ENCODE assay signal across 1 cellular context in the genomic region with DNA sequence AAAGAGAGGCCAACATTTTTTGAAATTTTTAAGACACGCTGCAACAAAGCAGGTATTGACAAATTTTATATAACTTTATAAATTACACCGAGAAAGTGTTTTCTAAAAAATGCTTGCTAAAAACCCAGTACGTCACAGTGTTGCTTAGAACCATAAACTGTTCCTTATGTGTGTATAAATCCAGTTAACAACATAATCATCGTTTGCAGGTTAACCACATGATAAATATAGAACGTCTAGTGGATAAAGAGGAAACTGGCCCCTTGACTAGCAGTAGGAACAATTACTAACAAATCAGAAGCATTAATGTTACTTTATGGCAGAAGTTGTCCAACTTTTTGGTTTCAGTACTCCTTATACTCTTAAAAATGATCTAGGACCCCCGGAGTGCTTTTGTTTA.
TF ChIP-seq lines count a peak whose summit lies in the region.

No MANE protein-coding gene starts in this region.

TF ChIP-seq in SK-N-SH treated with all-trans-retinoic acid at 6 μM for 48 hours, 23 proteins besides CTCF, POLR2A, EP300 and RAD21 (continued from another document):
- TF ChIP-seq, protein P1, sequence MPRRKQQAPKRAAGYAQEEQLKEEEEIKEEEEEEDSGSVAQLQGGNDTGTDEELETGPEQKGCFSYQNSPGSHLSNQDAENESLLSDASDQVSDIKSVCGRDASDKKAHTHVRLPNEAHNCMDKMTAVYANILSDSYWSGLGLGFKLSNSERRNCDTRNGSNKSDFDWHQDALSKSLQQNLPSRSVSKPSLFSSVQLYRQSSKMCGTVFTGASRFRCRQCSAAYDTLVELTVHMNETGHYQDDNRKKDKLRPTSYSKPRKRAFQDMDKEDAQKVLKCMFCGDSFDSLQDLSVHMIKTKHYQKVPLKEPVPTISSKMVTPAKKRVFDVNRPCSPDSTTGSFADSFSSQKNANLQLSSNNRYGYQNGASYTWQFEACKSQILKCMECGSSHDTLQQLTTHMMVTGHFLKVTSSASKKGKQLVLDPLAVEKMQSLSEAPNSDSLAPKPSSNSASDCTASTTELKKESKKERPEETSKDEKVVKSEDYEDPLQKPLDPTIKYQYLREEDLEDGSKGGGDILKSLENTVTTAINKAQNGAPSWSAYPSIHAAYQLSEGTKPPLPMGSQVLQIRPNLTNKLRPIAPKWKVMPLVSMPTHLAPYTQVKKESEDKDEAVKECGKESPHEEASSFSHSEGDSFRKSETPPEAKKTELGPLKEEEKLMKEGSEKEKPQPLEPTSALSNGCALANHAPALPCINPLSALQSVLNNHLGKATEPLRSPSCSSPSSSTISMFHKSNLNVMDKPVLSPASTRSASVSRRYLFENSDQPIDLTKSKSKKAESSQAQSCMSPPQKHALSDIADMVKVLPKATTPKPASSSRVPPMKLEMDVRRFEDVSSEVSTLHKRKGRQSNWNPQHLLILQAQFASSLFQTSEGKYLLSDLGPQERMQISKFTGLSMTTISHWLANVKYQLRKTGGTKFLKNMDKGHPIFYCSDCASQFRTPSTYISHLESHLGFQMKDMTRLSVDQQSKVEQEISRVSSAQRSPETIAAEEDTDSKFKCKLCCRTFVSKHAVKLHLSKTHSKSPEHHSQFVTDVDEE (CRISPR knock-in tag; IDR thresholded peaks at IDR 0.05): no peak
- no peak for TF ChIP-seq ARNTL (CRISPR knock-in tag; IDR thresholded peaks at IDR 0.05; ENCODE audit: borderline replicate concordance, low read depth)
- no peak for TF ChIP-seq ZNF8 (CRISPR knock-in tag; IDR thresholded peaks at IDR 0.05)
- no peak for TF ChIP-seq GLIS3 (CRISPR knock-in tag; IDR thresholded peaks at IDR 0.05)
